32 cellular contexts compared by ENCODE assay signal in the genomic region with DNA sequence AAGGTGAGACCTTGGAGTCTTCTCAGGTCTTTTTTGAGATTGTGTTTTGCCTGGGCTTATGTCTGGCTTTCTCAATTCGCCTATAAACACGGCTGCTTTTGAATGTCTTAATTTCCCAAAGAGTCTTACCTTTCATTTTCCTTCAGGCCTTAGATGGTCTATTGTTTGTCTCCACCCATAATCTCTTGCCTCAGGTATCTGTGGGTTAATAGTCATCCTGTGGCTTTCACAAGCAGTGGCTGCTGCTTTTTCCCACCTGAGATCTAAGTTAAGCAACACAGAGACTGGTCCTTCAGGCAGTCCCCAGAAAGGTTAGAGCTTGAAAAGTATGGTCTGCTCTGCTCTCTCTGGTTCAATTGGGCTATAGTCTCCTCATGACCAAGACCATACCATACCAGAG.
"Had no signal": no experiment of that assay in that cellular context is flagged by ENCODE, and none has a peak within 500 bp of the region (broad histone marks: within the 10 kb centered on the region; RNA-seq: fewer than 3 reads in every experiment).

No MANE protein-coding gene starts in this region.

- H3K4me1 Mint-ChIP-seq: activated CD4-positive, alpha-beta T cell treated with anti-CD3 and anti-CD28 coated beads, Interleukin-2, amount 10 ng/mL, durations not matched to agents 7 days and 5 days; activated naive CD8-positive, alpha-beta T cell treated with anti-CD3 and anti-CD28 coated beads for 36 hours; activated naive CD8-positive, alpha-beta T cell treated with anti-CD3 and anti-CD28 coated beads, Interleukin-2, amount 50 U/mL, for 24 hours; activated T-helper 17 cell treated with anti-CD3 and anti-CD28 coated beads, Interleukin-2, amount 50 U/mL, for 72 hours; central memory CD8-positive, alpha-beta T cell; endodermal cell; T-helper 17 cell had no signal

- H3K9me3 ChIP-seq: adrenal gland, body of pancreas, gastroesophageal sphincter had no signal

- H3K27me3 ChIP-seq: adrenal gland, body of pancreas, gastroesophageal sphincter had no signal

- H3K4me1 ChIP-seq: adrenal gland, body of pancreas, esophagus muscularis mucosa, gastroesophageal sphincter, heart right ventricle had no signal

- DNase-seq: activated CD4-positive, alpha-beta T cell treated with anti-CD3 and anti-CD28 coated beads for 1 hour; activated CD4-positive, alpha-beta T cell treated with anti-CD3 and anti-CD28 coated beads for 4 hours; activated CD4-positive, alpha-beta T cell treated with anti-CD3 and anti-CD28 coated beads, Interleukin-2, amount 10 ng/mL, durations not matched to agents 7 days and 5 days; activated CD4-positive, alpha-beta T cell treated with anti-CD3 and anti-CD28 coated beads, Interleukin-2, amount 50 U/mL, for 4 hours; activated CD8-positive, alpha-beta memory T cell treated with anti-CD3 and anti-CD28 coated beads for 24 hours; activated CD8-positive, alpha-beta T cell treated with anti-CD3 and anti-CD28 coated beads for 36 hours; activated effector memory CD4-positive, alpha-beta T cell treated with Interleukin-2 at 50 U/mL for 16 hours; activated gamma-delta T cell treated with Interleukin-2 at 50 U/mL for 16 hours; activated naive CD4-positive, alpha-beta T cell treated with anti-CD3 and anti-CD28 coated beads, Interleukin-2, amount 50 U/mL, for 16 hours; activated naive CD4-positive, alpha-beta T cell treated with Interleukin-2 at 50 U/mL for 16 hours; activated naive CD8-positive, alpha-beta T cell treated with anti-CD3 and anti-CD28 coated beads for 36 hours; activated naive CD8-positive, alpha-beta T cell treated with anti-CD3 and anti-CD28 coated beads, Interleukin-2, amount 50 U/mL, for 24 hours; activated T-cell treated with anti-CD3 and anti-CD28 coated beads, Interleukin-2, amount 50 U/mL, for 4 hours; adrenal gland; amygdala; aorta; body of pancreas; dorsolateral prefrontal cortex; effector memory CD4-positive, alpha-beta T cell; endodermal cell; foreskin melanocyte; heart right ventricle; T-helper 1 cell; T-helper 17 cell; T1000 had no signal

- H3K36me3 Mint-ChIP-seq: activated naive CD8-positive, alpha-beta T cell treated with anti-CD3 and anti-CD28 coated beads for 36 hours had no signal

- H3K27ac ChIP-seq: adrenal gland, body of pancreas, coronary artery, dorsolateral prefrontal cortex, esophagus muscularis mucosa, gastroesophageal sphincter, heart right ventricle had no signal

- ATAC-seq: activated CD8-positive, alpha-beta T cell treated with anti-CD3 and anti-CD28 coated beads for 36 hours; activated naive CD8-positive, alpha-beta T cell treated with anti-CD3 and anti-CD28 coated beads, Interleukin-2, amount 50 U/mL, for 24 hours; activated T-cell treated with anti-CD3 and anti-CD28 coated beads, Interleukin-2, amount 50 U/mL, for 4 hours; activated T-helper 17 cell treated with anti-CD3 and anti-CD28 coated beads, Interleukin-2, amount 50 U/mL, for 72 hours; body of pancreas; gastroesophageal sphincter; heart right ventricle; T-helper 17 cell had no signal

- H3K27ac Mint-ChIP-seq: activated CD4-positive, alpha-beta T cell treated with anti-CD3 and anti-CD28 coated beads, Interleukin-2, amount 10 ng/mL, durations not matched to agents 7 days and 5 days; activated CD8-positive, alpha-beta T cell treated with anti-CD3 and anti-CD28 coated beads for 36 hours; activated naive CD8-positive, alpha-beta T cell treated with anti-CD3 and anti-CD28 coated beads for 36 hours; activated naive CD8-positive, alpha-beta T cell treated with anti-CD3 and anti-CD28 coated beads, Interleukin-2, amount 50 U/mL, for 24 hours; activated T-helper 17 cell treated with anti-CD3 and anti-CD28 coated beads, Interleukin-2, amount 50 U/mL, for 72 hours; dendritic cell treated with granulocyte-macrophage colony-stimulating factor and Interleukin-4, amounts not matched to agents 40 ng/mL and 50 ng/mL, for 4 days; endodermal cell; T-helper 17 cell; T-helper 2 cell treated with Interferon-gamma antibody and Interleukin-4, amounts not matched to agents 5 μg/mL and 100 μg/mL, for 36 hours had no signal

- H3K9me3 Mint-ChIP-seq: activated CD4-positive, alpha-beta T cell treated with anti-CD3 and anti-CD28 coated beads, Interleukin-2, amount 10 ng/mL, durations not matched to agents 7 days and 5 days; activated T-cell treated with anti-CD3 and anti-CD28 coated beads, Interleukin-2, amount 50 U/mL, for 4 hours; activated T-helper 17 cell treated with anti-CD3 and anti-CD28 coated beads, Interleukin-2, amount 50 U/mL, for 72 hours; central memory CD8-positive, alpha-beta T cell; dendritic cell treated with granulocyte-macrophage colony-stimulating factor and Interleukin-4, amounts not matched to agents 40 ng/mL and 50 ng/mL, for 4 days; endodermal cell; T-helper 2 cell treated with Interferon-gamma antibody and Interleukin-4, amounts not matched to agents 5 μg/mL and 100 μg/mL, for 36 hours had no signal

- H3K4me3 ChIP-seq: adrenal gland, body of pancreas, coronary artery, dorsolateral prefrontal cortex, esophagus muscularis mucosa, gastroesophageal sphincter, heart right ventricle had no signal

- H3K36me3 ChIP-seq: adrenal gland, esophagus muscularis mucosa, gastroesophageal sphincter, heart right ventricle had no signal

- H3K4me3 Mint-ChIP-seq: activated CD4-positive, alpha-beta T cell treated with anti-CD3 and anti-CD28 coated beads, Interleukin-2, amount 10 ng/mL, durations not matched to agents 7 days and 5 days; activated CD8-positive, alpha-beta T cell treated with anti-CD3 and anti-CD28 coated beads for 36 hours; activated naive CD8-positive, alpha-beta T cell treated with anti-CD3 and anti-CD28 coated beads for 36 hours; activated naive CD8-positive, alpha-beta T cell treated with anti-CD3 and anti-CD28 coated beads, Interleukin-2, amount 50 U/mL, for 24 hours; activated T-cell treated with anti-CD3 and anti-CD28 coated beads, Interleukin-2, amount 50 U/mL, for 4 hours; activated T-helper 17 cell treated with anti-CD3 and anti-CD28 coated beads, Interleukin-2, amount 50 U/mL, for 72 hours; central memory CD8-positive, alpha-beta T cell; dendritic cell treated with granulocyte-macrophage colony-stimulating factor and Interleukin-4, amounts not matched to agents 40 ng/mL and 50 ng/mL, for 4 days; endodermal cell; T-helper 17 cell; T-helper 2 cell treated with Interferon-gamma antibody and Interleukin-4, amounts not matched to agents 5 μg/mL and 100 μg/mL, for 36 hours had no signal
